In genomic region chr6:150142304-150142656, GRCh38 we compare ENCODE assay signal across 8 cellular contexts. TPM values are rescaled to one million over a fixed set of nuclear protein-coding genes. Genes with fewer than 3 reads are reported as not detected.
A peak's percentile ranks its signal among the peaks of the same experiment; 100 is the strongest.
DNase-seq lines count a peak whose midpoint lies in the region; ATAC-seq and TF ChIP-seq lines count a peak whose summit lies in the region.

No MANE protein-coding gene starts in this region.

- in situ Hi-C loops in astrocyte of the spinal cord (cut with HindIII; ENCODE audit: low sequenced_read_pairs) = no loop called here

- H3K36me3 ChIP-seq in kidney epithelial cell (ENCODE audit: control insufficient read depth, insufficient read depth, low read length) (no peaks in the 10 kb centered on the region), thymus (ENCODE audit: control insufficient read depth, insufficient read depth) (no peaks in the 10 kb centered on the region)

- TF ChIP-seq CTCF in AG10803 (conservative IDR thresholded peaks at IDR 0.05; ENCODE audit: low read length) (no peak), astrocyte of the spinal cord (IDR thresholded peaks at IDR 0.05; ENCODE audit: low read depth, low read length) (no peak), kidney epithelial cell (IDR thresholded peaks at IDR 0.05; ENCODE audit: insufficient read depth, low read length, poor library complexity, severe bottlenecking) (no peak)

- H3K36me3 Mint-ChIP-seq in IgD-negative memory B cell = peaks cover 4% of the 10 kb centered on the region

- peaks cover 6% of the 10 kb centered on the region for H3K4me1 ChIP-seq in thymus (ENCODE audit: control insufficient read depth, insufficient read depth, low read length)

- H3K27me3 ChIP-seq in kidney epithelial cell (ENCODE audit: control insufficient read depth, insufficient read depth, low read length) (no peaks in the 10 kb centered on the region), thymus (ENCODE audit: control insufficient read depth, insufficient read depth) (peaks cover 33% of the 10 kb centered on the region)

- H3K4me3 Mint-ChIP-seq in IgD-negative memory B cell = peak overlapping the region; percentile 55 to 92 (median 68)

- ATAC-seq in HG02610 (IDR thresholded peaks at IDR 0.05; ENCODE audit: unreplicated experiment) (no peak), HG02571 (IDR thresholded peaks at IDR 0.05; ENCODE audit: unreplicated experiment) (no peak)

- H3K4me3 ChIP-seq in AG10803 (ENCODE audit: low read length) (peak overlapping the region; percentile 65), astrocyte of the spinal cord (ENCODE audit: low read depth, low read length) (peak overlapping the region; percentile 23), kidney epithelial cell (ENCODE audit: low read depth, low read length) (peak overlapping the region; percentile 77), thymus (ENCODE audit: low read length) (peak overlapping the region; percentile 48)

- H3K9me3 Mint-ChIP-seq in IgD-negative memory B cell = peaks cover 4 to 18% (median 5%) of the 10 kb centered on the region in 3 donors

- peaks cover 48% of the 10 kb centered on the region for H3K27me3 Mint-ChIP-seq in IgD-negative memory B cell

- 4% methylated on average over 19 of the region's 19 CpGs for WGBS in thymus

- H3K9me3 ChIP-seq in thymus (ENCODE audit: control insufficient read depth) = no peaks in the 10 kb centered on the region

- peak overlapping the region in 1 of 3 donors; percentile 69 for H3K27ac Mint-ChIP-seq in IgD-negative memory B cell

- peaks cover 13 to 28% (median 21%) of the 10 kb centered on the region in 3 donors for H3K4me1 Mint-ChIP-seq in IgD-negative memory B cell

- H3K27ac ChIP-seq in thymus (ENCODE audit: low read depth) = no peak overlapping the region

- DNase-seq in AG10803 (ENCODE audit: low read depth) (peak; percentile 83), astrocyte of the spinal cord (ENCODE audit: low read depth, low spot score) (no peak), kidney epithelial cell (ENCODE audit: low read depth) (peak; percentile 89)
- no peak for DNase-seq in NK-92 treated with Interleukin-12 subunit alpha and Interleukin-12 subunit beta, amount 100 ng/mL, for 24 hours (lab: John Stamatoyannopoulos, UW)

RNA-seq across cellular contexts. Expression of gene PPP1R14C, which starts 0.6 kb away (rescaled TPM):
- polyA plus RNA-seq in IgD-negative memory B cell (not detected), thymus (1.9 TPM)
- total RNA-seq in kidney epithelial cell = 37.0 and 45.5 TPM in 2 replicates

Comparison
In these comparisons a context has a peak if more than half of its experiments do, and no peak if none do; other contexts are left out.
1. DNase-seq: peak in AG10803 (single experiment) and kidney epithelial cell (single experiment); none in astrocyte of the spinal cord (single experiment) and NK-92 treated with Interleukin-12 subunit alpha and Interleukin-12 subunit beta, amount 100 ng/mL, for 24 hours (single experiment).
2. H3K4me3 ChIP-seq: peak in every context shown above with its lines; median percentile 77 in kidney epithelial cell; 65 in AG10803; 48 in thymus; 23 in astrocyte of the spinal cord.